In genomic region chr3:48656061-48656840, GRCh38 we compare ENCODE assay signal across 8 cellular contexts. TPM values are rescaled to one million over a fixed set of nuclear protein-coding genes. Genes with fewer than 3 reads are reported as not detected.
DNase-seq lines count a peak whose midpoint lies in the region; ATAC-seq and TF ChIP-seq lines count a peak whose summit lies in the region.

No MANE protein-coding gene starts in this region.

- no peaks in the 10 kb centered on the region for H3K9me3 ChIP-seq in ascending aorta
- no peaks in the 10 kb centered on the region for H3K9me3 ChIP-seq in skeletal muscle tissue (ENCODE audit: control insufficient read depth in 3 of 3, low read length in 3 of 3)

- no peaks in the 10 kb centered on the region for H3K36me3 Mint-ChIP-seq in T-helper 1 cell treated with Interleukin-12 subunit alpha and Interleukin-12 subunit beta and Interleukin-4 antibody, amounts not matched to agents 30 μg/mL and 1 μg/mL, for 36 hours (ENCODE audit: low read depth)

- peaks cover 4% of the 10 kb centered on the region for H3K27me3 Mint-ChIP-seq in T-helper 1 cell treated with Interleukin-12 subunit alpha and Interleukin-12 subunit beta and Interleukin-4 antibody, amounts not matched to agents 30 μg/mL and 1 μg/mL, for 36 hours (ENCODE audit: low read depth)

- DNase-seq in GM10266 (ENCODE audit: extremely low spot score) (peak; percentile 92), ascending aorta (ENCODE audit: low spot score in 2 of 2) (peak; percentile 62 to 89)

- H3K36me3 ChIP-seq in ascending aorta (no peaks in the 10 kb centered on the region), skeletal muscle tissue (ENCODE audit: control insufficient read depth in 3 of 3, insufficient read depth in 3 of 3, low read length in 3 of 3) (no peaks in the 10 kb centered on the region)

- intact Hi-C loops in ascending aorta (cut with DNase I), result loop anchor here (1.0 to 2.0 kb wide), 3 partner anchors 21 to 99 kb away; partner anchors contain the start of genes PFKFB4, SLC26A6 and UQCRC1

- peak; percentile 82 for TF ChIP-seq CTCF in GM10266 (IDR thresholded peaks at IDR 0.05; ENCODE audit: control insufficient read depth, insufficient read depth, low read depth, missing control alignments)
- peak; percentile 50 to 83 (median 69) for TF ChIP-seq CTCF in ascending aorta (IDR thresholded peaks at IDR 0.05)

- peaks cover 6% of the 10 kb centered on the region for H3K4me1 Mint-ChIP-seq in T-helper 1 cell treated with Interleukin-12 subunit alpha and Interleukin-12 subunit beta and Interleukin-4 antibody, amounts not matched to agents 30 μg/mL and 1 μg/mL, for 36 hours (ENCODE audit: low read depth)

- H3K27ac Mint-ChIP-seq in T-helper 1 cell treated with Interleukin-12 subunit alpha and Interleukin-12 subunit beta and Interleukin-4 antibody, amounts not matched to agents 30 μg/mL and 1 μg/mL, for 36 hours, result peak overlapping the region; percentile 82

- H3K4me1 ChIP-seq in ascending aorta, result peaks cover 8 to 19% of the 10 kb centered on the region in 2 donors
- H3K4me1 ChIP-seq in skeletal muscle tissue (ENCODE audit: control insufficient read depth in 3 of 3, insufficient read depth in 3 of 3, low read length in 3 of 3), result peaks cover 5 to 15% (median 8%) of the 10 kb centered on the region in 3 donors

- peak overlapping the region in 2 of 3 donors; percentile 45 to 60 for H3K9ac ChIP-seq in skeletal muscle tissue (ENCODE audit: low read depth in 1 of 3, low read length in 3 of 3)

- H3K27ac ChIP-seq in ascending aorta (peak overlapping the region; percentile 68 to 89), skeletal muscle tissue (ENCODE audit: low read depth, low read length) (no peak overlapping the region)

- ATAC-seq in HG02938 (IDR thresholded peaks at IDR 0.05; ENCODE audit: unreplicated experiment), result peak; percentile 50
- no peak for ATAC-seq in HG03039 (IDR thresholded peaks at IDR 0.05; ENCODE audit: unreplicated experiment)
- no peak for ATAC-seq in GM18858 (IDR thresholded peaks at IDR 0.05; ENCODE audit: unreplicated experiment)

- H3K9me3 Mint-ChIP-seq in T-helper 1 cell treated with Interleukin-12 subunit alpha and Interleukin-12 subunit beta and Interleukin-4 antibody, amounts not matched to agents 30 μg/mL and 1 μg/mL, for 36 hours, result no peaks in the 10 kb centered on the region

- H3K4me3 Mint-ChIP-seq in T-helper 1 cell treated with Interleukin-12 subunit alpha and Interleukin-12 subunit beta and Interleukin-4 antibody, amounts not matched to agents 30 μg/mL and 1 μg/mL, for 36 hours, result peak overlapping the region; percentile 60

- H3K4me3 ChIP-seq in ascending aorta (peak overlapping the region; percentile 70 to 77), iPS-11a (ENCODE audit: low read depth, low read length) (peak overlapping the region; percentile 39), skeletal muscle tissue (ENCODE audit: low read length in 3 of 3) (peak overlapping the region; percentile 43 to 69 (median 67))

- no peaks in the 10 kb centered on the region for H3K27me3 ChIP-seq in ascending aorta
- H3K27me3 ChIP-seq in skeletal muscle tissue (ENCODE audit: control insufficient read depth in 3 of 3, insufficient read depth in 3 of 3, low read length in 3 of 3), result peaks cover 21 to 42% (median 34%) of the 10 kb centered on the region in 3 donors

RNA-seq across cellular contexts. Expression of gene CELSR3, which starts 6.4 kb away (rescaled TPM):
- total RNA-seq in ascending aorta (2.6 TPM), skeletal muscle tissue (under 0.01 TPM)

RNA-seq across cellular contexts. Expression of gene SLC26A6, which starts 21.0 kb away (rescaled TPM):
- total RNA-seq in ascending aorta (28.1 TPM), skeletal muscle tissue (9.4 TPM)

RNA-seq across cellular contexts. Expression of gene NCKIPSD, which starts 29.5 kb away (rescaled TPM):
- 102 TPM for total RNA-seq in ascending aorta
- total RNA-seq in skeletal muscle tissue, result 3.1 TPM

RNA-seq across cellular contexts. Expression of gene TMEM89, which starts 34.7 kb away (rescaled TPM):
- total RNA-seq in ascending aorta (not detected), skeletal muscle tissue (not detected)

RNA-seq across cellular contexts. Expression of gene UQCRC1, which starts 46.8 kb away (rescaled TPM):
- total RNA-seq in ascending aorta, result 193 TPM
- total RNA-seq in skeletal muscle tissue, result 182 TPM

Comparison
In these comparisons a context has a peak if more than half of its experiments do, and no peak if none do; other contexts are left out.
1. RNA of gene NCKIPSD, which starts 29.5 kb away (total RNA-seq): 102 TPM in ascending aorta (single experiment); 3.1 TPM in skeletal muscle tissue (single experiment); every median in the first group is over 10 times any median in the second.
2. Peak in every context shown above with its lines, with median percentiles within 50 percentile points of each other: H3K4me3 ChIP-seq.